ENCODE assay signal across 8 cellular contexts in genomic region chr5:67493676-67494075, GRCh38.
A peak's percentile ranks its signal among the peaks of the same experiment; 100 is the strongest.
DNase-seq lines count a peak whose midpoint lies in the region; ATAC-seq and TF ChIP-seq lines count a peak whose summit lies in the region.

No MANE protein-coding gene starts in this region.

- H3K9me3 ChIP-seq in heart right ventricle (no peaks in the 10 kb centered on the region), gastrocnemius medialis (no peaks in the 10 kb centered on the region)

- 69 to 82% methylated on average over 2 of the region's 2 CpGs for WGBS in heart right ventricle, 2 donors

- H3K27ac ChIP-seq in heart right ventricle (no peak overlapping the region), gastrocnemius medialis (peak overlapping the region; percentile 78 to 94 (median 89))

- DNase-seq in Ammon's horn (ENCODE audit: low spot score) (peak; percentile 90), SW480 (ENCODE audit: low spot score) (peak; percentile 39), heart right ventricle (peak; percentile 13 to 44), gastrocnemius medialis (peak; percentile 53 to 79)
- DNase-seq in Jurkat, Clone E6-1 (ENCODE audit: low read depth, low spot score): peak; percentile 22
- DNase-seq in stimulated activated CD8-positive, alpha-beta memory T cell treated with anti-CD3 and anti-CD28 coated beads, Interleukin-4, amount 100 ng/mL, for 48 hours: no peak
- DNase-seq in activated CD4-positive, CD25-positive, alpha-beta regulatory T cell treated with anti-CD3 and anti-CD28 coated beads, Interleukin-2, amount 50 U/mL, for 72 hours: no peak

- ATAC-seq in heart right ventricle: peak; percentile 55 to 95 (median 91)
- ATAC-seq in gastrocnemius medialis: peak; percentile 75 to 84
- ATAC-seq in HG03565 (IDR thresholded peaks at IDR 0.05; ENCODE audit: unreplicated experiment): no peak

- TF ChIP-seq POLR2A in gastrocnemius medialis (IDR thresholded peaks at IDR 0.05): no peak

- peak in 7 of 9 donors; percentile 35 to 65 (median 58) for TF ChIP-seq CTCF in heart right ventricle (IDR thresholded peaks at IDR 0.05)
- peak in 3 of 5 experiments; percentile 28 to 39 (median 38) for TF ChIP-seq CTCF in gastrocnemius medialis (IDR thresholded peaks at IDR 0.05 in 4 of 5, conservative IDR thresholded peaks at IDR 0.05 in 1 of 5)

- in situ Hi-C loops in gastrocnemius medialis (cut with MboI; ENCODE audit: low sequenced_read_pairs in 4 of 4): loop anchor here in 3 of 4 donors (25.0 kb wide), 5 partner anchors 194 to 969 kb away; partner anchors contain the start of gene PIK3R1 (in 1 of the 3)

- H3K4me1 ChIP-seq in heart right ventricle (peaks cover 0 to 13% (median 0%) of the 10 kb centered on the region in 9 donors), gastrocnemius medialis (peaks cover 16 to 21% of the 10 kb centered on the region in 2 donors)

- H3K27me3 ChIP-seq in heart right ventricle (no peaks in the 10 kb centered on the region), gastrocnemius medialis (no peaks in the 10 kb centered on the region)

- H3K4me3 ChIP-seq in Jurkat, Clone E6-1 (ENCODE audit: low read length): no peak overlapping the region
- H3K4me3 ChIP-seq in heart right ventricle (no peak overlapping the region), gastrocnemius medialis (peak overlapping the region in 1 of 4 donors; percentile 6)

- intact Hi-C loops in heart right ventricle (cut with DNase I): loop anchor here in 7 of 10 donors (5.0 to 10.0 kb wide), 5 partner anchors 201 to 771 kb away; partner anchors contain the start of gene PIK3R1 (in 1 of the 7)
- intact Hi-C loops in gastrocnemius medialis (cut with DNase I; ENCODE audit: low total_unique reads): loop anchor here (1.0 to 10.0 kb wide), 7 partner anchors 184 to 724 kb away; partner anchors contain the start of gene PIK3R1

- H3K36me3 ChIP-seq in heart right ventricle (no peaks in the 10 kb centered on the region), gastrocnemius medialis (no peaks in the 10 kb centered on the region)

Comparison
In these comparisons a context has a peak if more than half of its experiments do, and no peak if none do; other contexts are left out.
1. DNase-seq: peak in Ammon's horn (single experiment), Jurkat, Clone E6-1 (single experiment), SW480 (single experiment), heart right ventricle (2 of 2) and gastrocnemius medialis (2 of 2); none in stimulated activated CD8-positive, alpha-beta memory T cell treated with anti-CD3 and anti-CD28 coated beads, Interleukin-4, amount 100 ng/mL, for 48 hours (single experiment) and activated CD4-positive, CD25-positive, alpha-beta regulatory T cell treated with anti-CD3 and anti-CD28 coated beads, Interleukin-2, amount 50 U/mL, for 72 hours (single experiment).
2. H3K27ac ChIP-seq: peak in gastrocnemius medialis (4 of 4); none in heart right ventricle (0 of 10).